11 cellular contexts compared by ENCODE assay signal in genomic region chr6:158595223-158595622, GRCh38. TPM values are rescaled to one million over a fixed set of nuclear protein-coding genes. Genes with fewer than 3 reads are reported as not detected.
DNase-seq lines count a peak whose midpoint lies in the region; ATAC-seq and TF ChIP-seq lines count a peak whose summit lies in the region.
"Had no signal": no experiment of that assay in that cellular context is flagged by ENCODE, and none has a peak within 500 bp of the region (broad histone marks: within the 10 kb centered on the region; RNA-seq: fewer than 3 reads in every experiment).

No MANE protein-coding gene starts in this region.

- no peak overlapping the region for H2AFZ ChIP-seq in DND-41 (ENCODE audit: low read depth, low read length)

- no peaks in the 10 kb centered on the region for H3K9me3 ChIP-seq in DND-41 (ENCODE audit: insufficient read depth, low read length, severe bottlenecking)

- H3K4me3 ChIP-seq in AG10803 (ENCODE audit: low read length), result no peak overlapping the region
- no peak overlapping the region for H3K4me3 ChIP-seq in DND-41 (ENCODE audit: low read depth in 1 of 2, low read length in 2 of 2)

- H3K27ac ChIP-seq in DND-41 (ENCODE audit: low read length) (no peak overlapping the region), foreskin keratinocyte (no peak overlapping the region)

- in situ Hi-C loops in SK-MEL-5 (cut with HindIII; ENCODE audit: low pct_unique_long_range_greater_than_20kb, low sequenced_read_pairs), result no loop called here

- TF ChIP-seq CTCF in AG10803 (conservative IDR thresholded peaks at IDR 0.05; ENCODE audit: low read length), result peak; percentile 32
- peak; percentile 47 for TF ChIP-seq CTCF in DND-41 (IDR thresholded peaks at IDR 0.05; ENCODE audit: borderline replicate concordance, extremely low read depth, low read length, poor library complexity, severe bottlenecking)
- TF ChIP-seq CTCF in foreskin keratinocyte (conservative IDR thresholded peaks at IDR 0.05), result peak; percentile 50

- peak; percentile 79 for ATAC-seq in DND-41 (ENCODE audit: insufficient read depth, low read depth)
- no peak for ATAC-seq in foreskin keratinocyte
- no peak for ATAC-seq in HG03045 (IDR thresholded peaks at IDR 0.05; ENCODE audit: unreplicated experiment)

- DNase-seq in AG10803 (ENCODE audit: low read depth) (peak; percentile 3), DND-41 (peak; percentile 14), SK-MEL-5 (ENCODE audit: low read depth, low spot score) (peak; percentile 31), foreskin keratinocyte (no peak), SK-N-DZ (ENCODE audit: low spot score) (no peak), C1 segment of cervical spinal cord (lab: John Stamatoyannopoulos, UW) (no peak), globus pallidus (ENCODE audit: low spot score) (no peak)
- DNase-seq: activated CD4-positive, alpha-beta memory T cell treated with anti-CD3 and anti-CD28 coated beads for 36 hours; caudate nucleus; hippocampal formation had no signal

- H3K36me3 ChIP-seq in DND-41 (ENCODE audit: insufficient read depth, low read length), result peaks cover 88% of the 10 kb centered on the region

- H3K4me1 ChIP-seq in DND-41 (ENCODE audit: insufficient read depth, low read length) (no peaks in the 10 kb centered on the region), foreskin keratinocyte (no peaks in the 10 kb centered on the region)

- no peak overlapping the region for H3K9ac ChIP-seq in DND-41 (ENCODE audit: low read depth, low read length)

- no peaks in the 10 kb centered on the region for H3K27me3 ChIP-seq in DND-41 (ENCODE audit: insufficient read depth, low read length, poor library complexity)
- H3K27me3 ChIP-seq in foreskin keratinocyte, result no peaks in the 10 kb centered on the region

- no peaks in the 10 kb centered on the region for H3K79me2 ChIP-seq in DND-41 (ENCODE audit: insufficient read depth, low read length)

- H4K20me1 ChIP-seq in DND-41 (ENCODE audit: insufficient read depth, low read length), result peaks cover 3% of the 10 kb centered on the region; the same call in 1 of the 2 replicates

- no peak overlapping the region for H3K4me2 ChIP-seq in DND-41 (ENCODE audit: insufficient read depth, low read length)

RNA-seq across cellular contexts. Expression of gene TMEM181, which starts 35.3 kb away (rescaled TPM):
- total RNA-seq in SK-MEL-5 (2014; rRNA removed; shearing (Covaris generic)), result 69.2 and 72.9 TPM in 2 replicates
- 42.1 and 60.5 TPM in 2 replicates for polyA plus RNA-seq in SK-MEL-5 (2015; cell fraction: cytosol; rRNA removed)
- polyA plus RNA-seq in SK-MEL-5 (2015; cell fraction: nucleus; rRNA removed), result 38.3 and 43.3 TPM in 2 replicates
- 29.5 and 32.8 TPM in 2 replicates for total RNA-seq in foreskin keratinocyte
- polyA plus RNA-seq in foreskin keratinocyte, result 8.0 and 8.7 TPM in 2 replicates
- 48.3 and 55.4 TPM in 2 replicates for polyA plus RNA-seq in SK-N-DZ (2014; cell fraction: cytosol; rRNA removed)
- 37.6 and 47.4 TPM in 2 replicates for polyA plus RNA-seq in SK-N-DZ (2014; cell fraction: nucleus; rRNA removed)

RNA-seq across cellular contexts. Expression of gene DYNLT1, which starts 49.3 kb away (rescaled TPM):
- 10.2 and 14.2 TPM in 2 replicates for total RNA-seq in SK-MEL-5 (2014; rRNA removed; shearing (Covaris generic))
- polyA plus RNA-seq in SK-MEL-5 (2015; cell fraction: cytosol; rRNA removed), result 32.5 and 34.3 TPM in 2 replicates
- 47.9 and 50.1 TPM in 2 replicates for polyA plus RNA-seq in SK-MEL-5 (2015; cell fraction: nucleus; rRNA removed)
- 114 and 123 TPM in 2 replicates for total RNA-seq in foreskin keratinocyte
- 208 and 222 TPM in 2 replicates for polyA plus RNA-seq in foreskin keratinocyte
- 333 and 438 TPM in 2 replicates for polyA plus RNA-seq in SK-N-DZ (2014; cell fraction: cytosol; rRNA removed)
- polyA plus RNA-seq in SK-N-DZ (2014; cell fraction: nucleus; rRNA removed), result 295 and 313 TPM in 2 replicates

RNA-seq across cellular contexts. Expression of gene SYTL3, which starts 54.6 kb away (rescaled TPM):
- 0.85 and 0.92 TPM in 2 replicates for total RNA-seq in SK-MEL-5 (2014; rRNA removed; shearing (Covaris generic))
- polyA plus RNA-seq in SK-MEL-5 (2015; cell fraction: cytosol; rRNA removed), result 1.5 and 2.0 TPM in 2 replicates
- 0.52 and 0.93 TPM in 2 replicates for polyA plus RNA-seq in SK-MEL-5 (2015; cell fraction: nucleus; rRNA removed)
- total RNA-seq in foreskin keratinocyte, result 0.95 and 1.1 TPM in 2 replicates
- 0.80 and 1.0 TPM in 2 replicates for polyA plus RNA-seq in foreskin keratinocyte
- polyA plus RNA-seq in SK-N-DZ (2014; cell fraction: cytosol; rRNA removed), result 3.3 and 6.0 TPM in 2 replicates
- polyA plus RNA-seq in SK-N-DZ (2014; cell fraction: nucleus; rRNA removed), result 3.2 and 6.0 TPM in 2 replicates

Comparison
In these comparisons a context has a peak if more than half of its experiments do, and no peak if none do; other contexts are left out.
1. DNase-seq: peak in AG10803 (single experiment), DND-41 (single experiment) and SK-MEL-5 (single experiment); none in foreskin keratinocyte (0 of 2), SK-N-DZ (single experiment), C1 segment of cervical spinal cord (0 of 14) and globus pallidus (single experiment).
2. Peak in every context shown above with its lines, with median percentiles within 50 percentile points of each other: CTCF ChIP-seq.